1 cellular context compared by ENCODE assay signal in the genomic region with DNA sequence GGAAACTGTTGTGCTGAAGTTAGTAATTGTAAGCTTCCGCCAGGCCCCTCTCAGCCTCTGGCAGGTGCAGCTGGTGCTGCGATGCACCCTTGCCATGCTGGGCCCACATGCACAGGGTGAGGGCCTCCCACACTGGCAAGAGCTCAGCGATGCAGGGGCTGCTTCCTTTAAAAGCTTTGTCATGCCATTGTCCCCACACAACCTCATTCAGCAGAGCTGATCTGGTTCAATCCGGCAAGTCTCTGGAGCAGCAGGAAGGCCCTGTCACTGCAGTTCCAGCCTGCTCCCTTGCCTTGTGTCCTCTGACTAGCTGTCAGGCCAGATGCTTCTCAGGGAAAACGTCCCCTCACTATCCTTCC.
TF ChIP-seq lines count a peak whose summit lies in the region.

No MANE protein-coding gene starts in this region.

TF ChIP-seq in GM23338, 12 proteins besides CTCF, POLR2A, EP300 and RAD21 (continued from another document):
- TF ChIP-seq, protein P1, sequence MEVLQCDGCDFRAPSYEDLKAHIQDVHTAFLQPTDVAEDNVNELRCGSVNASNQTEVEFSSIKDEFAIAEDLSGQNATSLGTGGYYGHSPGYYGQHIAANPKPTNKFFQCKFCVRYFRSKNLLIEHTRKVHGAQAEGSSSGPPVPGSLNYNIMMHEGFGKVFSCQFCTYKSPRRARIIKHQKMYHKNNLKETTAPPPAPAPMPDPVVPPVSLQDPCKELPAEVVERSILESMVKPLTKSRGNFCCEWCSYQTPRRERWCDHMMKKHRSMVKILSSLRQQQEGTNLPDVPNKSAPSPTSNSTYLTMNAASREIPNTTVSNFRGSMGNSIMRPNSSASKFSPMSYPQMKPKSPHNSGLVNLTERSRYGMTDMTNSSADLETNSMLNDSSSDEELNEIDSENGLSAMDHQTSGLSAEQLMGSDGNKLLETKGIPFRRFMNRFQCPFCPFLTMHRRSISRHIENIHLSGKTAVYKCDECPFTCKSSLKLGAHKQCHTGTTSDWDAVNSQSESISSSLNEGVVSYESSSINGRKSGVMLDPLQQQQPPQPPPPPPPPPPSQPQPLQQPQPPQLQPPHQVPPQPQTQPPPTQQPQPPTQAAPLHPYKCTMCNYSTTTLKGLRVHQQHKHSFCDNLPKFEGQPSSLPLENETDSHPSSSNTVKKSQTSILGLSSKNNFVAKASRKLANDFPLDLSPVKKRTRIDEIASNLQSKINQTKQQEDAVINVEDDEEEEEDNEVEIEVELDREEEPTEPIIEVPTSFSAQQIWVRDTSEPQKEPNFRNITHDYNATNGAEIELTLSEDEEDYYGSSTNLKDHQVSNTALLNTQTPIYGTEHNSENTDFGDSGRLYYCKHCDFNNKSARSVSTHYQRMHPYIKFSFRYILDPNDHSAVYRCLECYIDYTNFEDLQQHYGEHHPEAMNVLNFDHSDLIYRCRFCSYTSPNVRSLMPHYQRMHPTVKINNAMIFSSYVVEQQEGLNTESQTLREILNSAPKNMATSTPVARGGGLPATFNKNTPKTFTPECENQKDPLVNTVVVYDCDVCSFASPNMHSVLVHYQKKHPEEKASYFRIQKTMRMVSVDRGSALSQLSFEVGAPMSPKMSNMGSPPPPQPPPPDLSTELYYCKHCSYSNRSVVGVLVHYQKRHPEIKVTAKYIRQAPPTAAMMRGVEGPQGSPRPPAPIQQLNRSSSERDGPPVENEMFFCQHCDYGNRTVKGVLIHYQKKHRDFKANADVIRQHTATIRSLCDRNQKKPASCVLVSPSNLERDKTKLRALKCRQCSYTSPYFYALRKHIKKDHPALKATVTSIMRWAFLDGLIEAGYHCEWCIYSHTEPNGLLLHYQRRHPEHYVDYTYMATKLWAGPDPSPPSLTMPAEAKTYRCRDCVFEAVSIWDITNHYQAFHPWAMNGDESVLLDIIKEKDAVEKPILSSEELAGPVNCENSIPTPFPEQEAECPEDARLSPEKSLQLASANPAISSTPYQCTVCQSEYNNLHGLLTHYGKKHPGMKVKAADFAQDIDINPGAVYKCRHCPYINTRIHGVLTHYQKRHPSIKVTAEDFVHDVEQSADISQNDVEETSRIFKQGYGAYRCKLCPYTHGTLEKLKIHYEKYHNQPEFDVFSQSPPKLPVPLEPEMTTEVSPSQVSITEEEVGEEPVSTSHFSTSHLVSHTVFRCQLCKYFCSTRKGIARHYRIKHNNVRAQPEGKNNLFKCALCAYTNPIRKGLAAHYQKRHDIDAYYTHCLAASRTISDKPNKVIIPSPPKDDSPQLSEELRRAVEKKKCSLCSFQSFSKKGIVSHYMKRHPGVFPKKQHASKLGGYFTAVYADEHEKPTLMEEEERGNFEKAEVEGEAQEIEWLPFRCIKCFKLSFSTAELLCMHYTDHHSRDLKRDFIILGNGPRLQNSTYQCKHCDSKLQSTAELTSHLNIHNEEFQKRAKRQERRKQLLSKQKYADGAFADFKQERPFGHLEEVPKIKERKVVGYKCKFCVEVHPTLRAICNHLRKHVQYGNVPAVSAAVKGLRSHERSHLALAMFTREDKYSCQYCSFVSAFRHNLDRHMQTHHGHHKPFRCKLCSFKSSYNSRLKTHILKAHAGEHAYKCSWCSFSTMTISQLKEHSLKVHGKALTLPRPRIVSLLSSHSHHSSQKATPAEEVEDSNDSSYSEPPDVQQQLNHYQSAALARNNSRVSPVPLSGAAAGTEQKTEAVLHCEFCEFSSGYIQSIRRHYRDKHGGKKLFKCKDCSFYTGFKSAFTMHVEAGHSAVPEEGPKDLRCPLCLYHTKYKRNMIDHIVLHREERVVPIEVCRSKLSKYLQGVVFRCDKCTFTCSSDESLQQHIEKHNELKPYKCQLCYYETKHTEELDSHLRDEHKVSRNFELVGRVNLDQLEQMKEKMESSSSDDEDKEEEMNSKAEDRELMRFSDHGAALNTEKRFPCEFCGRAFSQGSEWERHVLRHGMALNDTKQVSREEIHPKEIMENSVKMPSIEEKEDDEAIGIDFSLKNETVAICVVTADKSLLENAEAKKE (CRISPR knock-in tag; IDR thresholded peaks at IDR 0.05) = no peak
- TF ChIP-seq EZH2 (IDR thresholded peaks at IDR 0.05; ENCODE audit: low read depth, unreplicated experiment) = no peak
- TF ChIP-seq, protein P2, sequence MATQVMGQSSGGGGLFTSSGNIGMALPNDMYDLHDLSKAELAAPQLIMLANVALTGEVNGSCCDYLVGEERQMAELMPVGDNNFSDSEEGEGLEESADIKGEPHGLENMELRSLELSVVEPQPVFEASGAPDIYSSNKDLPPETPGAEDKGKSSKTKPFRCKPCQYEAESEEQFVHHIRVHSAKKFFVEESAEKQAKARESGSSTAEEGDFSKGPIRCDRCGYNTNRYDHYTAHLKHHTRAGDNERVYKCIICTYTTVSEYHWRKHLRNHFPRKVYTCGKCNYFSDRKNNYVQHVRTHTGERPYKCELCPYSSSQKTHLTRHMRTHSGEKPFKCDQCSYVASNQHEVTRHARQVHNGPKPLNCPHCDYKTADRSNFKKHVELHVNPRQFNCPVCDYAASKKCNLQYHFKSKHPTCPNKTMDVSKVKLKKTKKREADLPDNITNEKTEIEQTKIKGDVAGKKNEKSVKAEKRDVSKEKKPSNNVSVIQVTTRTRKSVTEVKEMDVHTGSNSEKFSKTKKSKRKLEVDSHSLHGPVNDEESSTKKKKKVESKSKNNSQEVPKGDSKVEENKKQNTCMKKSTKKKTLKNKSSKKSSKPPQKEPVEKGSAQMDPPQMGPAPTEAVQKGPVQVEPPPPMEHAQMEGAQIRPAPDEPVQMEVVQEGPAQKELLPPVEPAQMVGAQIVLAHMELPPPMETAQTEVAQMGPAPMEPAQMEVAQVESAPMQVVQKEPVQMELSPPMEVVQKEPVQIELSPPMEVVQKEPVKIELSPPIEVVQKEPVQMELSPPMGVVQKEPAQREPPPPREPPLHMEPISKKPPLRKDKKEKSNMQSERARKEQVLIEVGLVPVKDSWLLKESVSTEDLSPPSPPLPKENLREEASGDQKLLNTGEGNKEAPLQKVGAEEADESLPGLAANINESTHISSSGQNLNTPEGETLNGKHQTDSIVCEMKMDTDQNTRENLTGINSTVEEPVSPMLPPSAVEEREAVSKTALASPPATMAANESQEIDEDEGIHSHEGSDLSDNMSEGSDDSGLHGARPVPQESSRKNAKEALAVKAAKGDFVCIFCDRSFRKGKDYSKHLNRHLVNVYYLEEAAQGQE (IDR thresholded peaks at IDR 0.05; ENCODE audit: unreplicated experiment) = no peak
